1 cellular context compared by ENCODE assay signal in genomic region chr7:30900053-30900452, GRCh38.
TF ChIP-seq lines count a peak whose summit lies in the region.

No MANE protein-coding gene starts in this region.

TF ChIP-seq in IMR-90, 13 proteins besides CTCF, POLR2A, EP300 and RAD21:
- TF ChIP-seq SMC3 (IDR thresholded peaks at IDR 0.05; ENCODE audit: low read depth, low read length): no peak
- TF ChIP-seq USF2 (IDR thresholded peaks at IDR 0.05; ENCODE audit: low read depth, low read length): no peak
- TF ChIP-seq ELK1 (IDR thresholded peaks at IDR 0.05; ENCODE audit: borderline replicate concordance, low read depth, low read length): no peak
- TF ChIP-seq NFE2L2 (IDR thresholded peaks at IDR 0.05; ENCODE audit: low read depth, low read length): no peak
- TF ChIP-seq RFX5 (IDR thresholded peaks at IDR 0.05; ENCODE audit: low read depth, low read length): no peak
- no peak for TF ChIP-seq BHLHE40 (IDR thresholded peaks at IDR 0.05; ENCODE audit: low read depth, low read length)
- no peak for TF ChIP-seq CHD1 (IDR thresholded peaks at IDR 0.05; ENCODE audit: low read depth, low read length)
- TF ChIP-seq MAZ (IDR thresholded peaks at IDR 0.05; ENCODE audit: borderline replicate concordance, low read depth, low read length): no peak
- TF ChIP-seq CEBPB (IDR thresholded peaks at IDR 0.05; ENCODE audit: low read depth, low read length): no peak
- TF ChIP-seq FOS (IDR thresholded peaks at IDR 0.05; ENCODE audit: low read depth, low read length): no peak
- no peak for TF ChIP-seq MXI1 (IDR thresholded peaks at IDR 0.05; ENCODE audit: borderline replicate concordance, low read depth, low read length)
- TF ChIP-seq MAFK (IDR thresholded peaks at IDR 0.05; ENCODE audit: low read depth, low read length): no peak
- TF ChIP-seq RCOR1 (IDR thresholded peaks at IDR 0.05; ENCODE audit: insufficient replicate concordance, low read length): no peak
TF ChIP-seq in IMR-90: peak in this region for 0.
